25 cellular contexts compared by ENCODE assay signal in genomic region chr10:99905971-99906370, GRCh38.
DNase-seq lines count a peak whose midpoint lies in the region; ATAC-seq and TF ChIP-seq lines count a peak whose summit lies in the region.
"Had no signal": no experiment of that assay in that cellular context is flagged by ENCODE, and none has a peak within 500 bp of the region (broad histone marks: within the 10 kb centered on the region; RNA-seq: fewer than 3 reads in every experiment).

No MANE protein-coding gene starts in this region.

- intact Hi-C loops in mammary epithelial cell (cut with micrococcal nuclease) (loop anchor here (1.0 kb wide), 1 partner anchor 140 kb away; no protein-coding TSS in a partner anchor), upper lobe of right lung (cut with DNase I) (no loop called here)

- no TSS peak for BruUV-seq in mammary epithelial cell (replicated peaks; lab: Mats Ljungman, UMichigan)

- H2AFZ ChIP-seq in mammary epithelial cell (ENCODE audit: low read depth, low read length) = no peak overlapping the region

- H3K4me3 Mint-ChIP-seq in HFFc6 (no peak overlapping the region), neural crest cell (no peak overlapping the region), type B pancreatic cell (no peak overlapping the region)
- H3K4me3 Mint-ChIP-seq: activated B cell treated with CpG ODN at 0.5 μM for 24 hours; activated naive CD8-positive, alpha-beta T cell treated with anti-CD3 and anti-CD28 coated beads, Interleukin-2, amount 10 ng/mL, durations not matched to agents 7 days and 5 days; central memory CD8-positive, alpha-beta T cell; effector memory CD8-positive, alpha-beta T cell; natural killer cell treated with Interleukin-12 subunit alpha and Interleukin-12 subunit beta and Interleukin-15 and Interleukin-18, amount 100 ng/mL, for 72 hours had no signal

- peaks cover 39% of the 10 kb centered on the region for H3K36me3 ChIP-seq in mammary epithelial cell (ENCODE audit: insufficient read depth, low read length)
- H3K36me3 ChIP-seq in upper lobe of right lung = peaks cover 34% of the 10 kb centered on the region

- no peak for ATAC-seq in GM19397 (IDR thresholded peaks at IDR 0.05; ENCODE audit: unreplicated experiment)
- no peak for ATAC-seq in upper lobe of right lung
- ATAC-seq: effector memory CD8-positive, alpha-beta T cell; natural killer cell treated with Interleukin-12 subunit alpha and Interleukin-12 subunit beta and Interleukin-15 and Interleukin-18, amount 100 ng/mL, for 72 hours; stimulated activated naive CD8-positive, alpha-beta T cell treated with anti-CD3 and anti-CD28 coated beads, Interleukin-15, Interleukin-2, amounts not matched to agents 100 U/mL and 50 U/mL, for 24 hours had no signal

- H4K20me1 ChIP-seq in mammary epithelial cell (ENCODE audit: insufficient read depth, low read length) = no peaks in the 10 kb centered on the region
- H4K20me1 ChIP-seq: BLaER1 treated with 17β-estradiol and CSF1 and Interleukin-3, amounts not matched to agents 10 nM and 100 nM had no signal

- H3K4me1 Mint-ChIP-seq in HFFc6 (ENCODE audit: low read depth) (peaks cover 53% of the 10 kb centered on the region), neural crest cell (peaks cover 19% of the 10 kb centered on the region), type B pancreatic cell (ENCODE audit: unreplicated experiment) (no peaks in the 10 kb centered on the region)
- H3K4me1 Mint-ChIP-seq: activated B cell treated with CpG ODN at 0.5 μM for 24 hours; central memory CD8-positive, alpha-beta T cell had no signal

- H3K4me1 ChIP-seq in mammary epithelial cell (ENCODE audit: insufficient read depth, low read length) = peaks cover 28% of the 10 kb centered on the region
- H3K4me1 ChIP-seq in upper lobe of right lung = peaks cover 4% of the 10 kb centered on the region
- H3K4me1 ChIP-seq: HAP-1, vagina had no signal

- H3K4me2 ChIP-seq in mammary epithelial cell (ENCODE audit: insufficient read depth, low read depth, low read length) = no peak overlapping the region
- H3K4me2 ChIP-seq: BLaER1 treated with 17β-estradiol and CSF1 and Interleukin-3, amounts not matched to agents 10 nM and 100 nM had no signal

- H3K4me3 ChIP-seq in mammary epithelial cell (replicated peaks in 1 of 3; ENCODE audit: insufficient read depth in 1 of 3, low read depth in 2 of 3, low read length in 3 of 3) = no peak overlapping the region
- no peak overlapping the region for H3K4me3 ChIP-seq in upper lobe of right lung
- H3K4me3 ChIP-seq: BLaER1 treated with 17β-estradiol and CSF1 and Interleukin-3, amounts not matched to agents 10 nM and 100 nM; HAP-1; lung; mucosa of descending colon; SK-N-MC; vagina had no signal

- H3K27ac Mint-ChIP-seq in HFFc6 (peak overlapping the region; percentile 86), neural crest cell (ENCODE audit: unreplicated experiment) (peak overlapping the region; percentile 47), type B pancreatic cell (peak overlapping the region; percentile 28)
- H3K27ac Mint-ChIP-seq: activated B cell treated with CpG ODN at 0.5 μM for 24 hours; activated naive CD8-positive, alpha-beta T cell treated with anti-CD3 and anti-CD28 coated beads, Interleukin-2, amount 10 ng/mL, durations not matched to agents 7 days and 5 days; effector memory CD8-positive, alpha-beta T cell; natural killer cell treated with Interleukin-12 subunit alpha and Interleukin-12 subunit beta and Interleukin-15 and Interleukin-18, amount 100 ng/mL, for 72 hours had no signal

- dilution Hi-C loops in mammary epithelial cell (cut with HindIII; ENCODE audit: low sequenced_read_pairs) = no loop called here

- H3K27ac ChIP-seq in mammary epithelial cell (ENCODE audit: insufficient read depth, low read depth, low read length) (peak overlapping the region; percentile 79), upper lobe of right lung (no peak overlapping the region)
- H3K27ac ChIP-seq: BLaER1 treated with 17β-estradiol and CSF1 and Interleukin-3, amounts not matched to agents 10 nM and 100 nM; SK-N-MC; vagina had no signal

- WGBS in mammary epithelial cell (ENCODE audit: low coverage, missing lambda C conversion rate) = 85% methylated on average over 3 of the region's 3 CpGs

- CTCF ChIA-PET in mammary epithelial cell (lab: Charles Lee; ENCODE audit: low non-redundant PET) = interaction anchor here (0.5 to 1.1 kb wide), 3 partner anchors 36 to 138 kb away, joined by 3 to 6 read pairs (median 5); no protein-coding TSS in a partner anchor

- peaks cover 53% of the 10 kb centered on the region for H3K79me2 ChIP-seq in mammary epithelial cell (ENCODE audit: insufficient read depth, low read length)

- H3K27me3 Mint-ChIP-seq in HFFc6 (ENCODE audit: insufficient read depth) (no peaks in the 10 kb centered on the region; the same call in 1 of the 2 replicates), neural crest cell (ENCODE audit: low read depth) (no peaks in the 10 kb centered on the region), type B pancreatic cell (no peaks in the 10 kb centered on the region)
- H3K27me3 Mint-ChIP-seq: activated B cell treated with CpG ODN at 0.5 μM for 24 hours; activated naive CD8-positive, alpha-beta T cell treated with anti-CD3 and anti-CD28 coated beads, Interleukin-2, amount 10 ng/mL, durations not matched to agents 7 days and 5 days; central memory CD8-positive, alpha-beta T cell; effector memory CD8-positive, alpha-beta T cell; natural killer cell treated with Interleukin-12 subunit alpha and Interleukin-12 subunit beta and Interleukin-15 and Interleukin-18, amount 100 ng/mL, for 72 hours had no signal

- in situ Hi-C loops in mammary epithelial cell (cut with MboI; ENCODE audit: low sequenced_read_pairs in 2 of 2) = loop anchor here in 1 of 2 donors (5.0 to 10.0 kb wide), 2 partner anchors 141 to 279 kb away; partner anchors contain the start of gene ERLIN1

- no peaks in the 10 kb centered on the region for H3K9me3 Mint-ChIP-seq in HFFc6
- no peaks in the 10 kb centered on the region for H3K9me3 Mint-ChIP-seq in neural crest cell
- no peaks in the 10 kb centered on the region for H3K9me3 Mint-ChIP-seq in type B pancreatic cell
- H3K9me3 Mint-ChIP-seq: activated B cell treated with CpG ODN at 0.5 μM for 24 hours; activated naive CD8-positive, alpha-beta T cell treated with anti-CD3 and anti-CD28 coated beads, Interleukin-2, amount 10 ng/mL, durations not matched to agents 7 days and 5 days; central memory CD8-positive, alpha-beta T cell; effector memory CD8-positive, alpha-beta T cell; natural killer cell treated with Interleukin-12 subunit alpha and Interleukin-12 subunit beta and Interleukin-15 and Interleukin-18, amount 100 ng/mL, for 72 hours had no signal

- no peaks in the 10 kb centered on the region for H3K27me3 ChIP-seq in mammary epithelial cell (ENCODE audit: insufficient read depth, low read length)
- H3K27me3 ChIP-seq in upper lobe of right lung = no peaks in the 10 kb centered on the region
- H3K27me3 ChIP-seq: BLaER1 treated with 17β-estradiol and CSF1 and Interleukin-3, amounts not matched to agents 10 nM and 100 nM; vagina had no signal

- H3K36me3 Mint-ChIP-seq in HFFc6 (ENCODE audit: low read depth) (peaks cover 74% of the 10 kb centered on the region), neural crest cell (ENCODE audit: low read depth) (peaks cover 18% of the 10 kb centered on the region), type B pancreatic cell (peaks cover 22% of the 10 kb centered on the region)

- no peak for TF ChIP-seq CTCF in HFFc6 (IDR thresholded peaks at IDR 0.05)
- no peak for TF ChIP-seq CTCF in mammary epithelial cell (conservative IDR thresholded peaks at IDR 0.05 in 1 of 2, IDR thresholded peaks at IDR 0.05 in 1 of 2; ENCODE audit: extremely low read depth in 1 of 2, insufficient read depth in 1 of 2, low read depth in 1 of 2, low read length in 2 of 2)
- TF ChIP-seq CTCF in neural crest cell (conservative IDR thresholded peaks at IDR 0.05) = no peak
- TF ChIP-seq CTCF in type B pancreatic cell (conservative IDR thresholded peaks at IDR 0.05) = no peak
- no peak for TF ChIP-seq CTCF in upper lobe of right lung (IDR thresholded peaks at IDR 0.05)

- peak overlapping the region; percentile 60 for H3K9ac ChIP-seq in mammary epithelial cell (ENCODE audit: insufficient read depth, low read length)
- H3K9ac ChIP-seq: BLaER1 treated with 17β-estradiol and CSF1 and Interleukin-3, amounts not matched to agents 10 nM and 100 nM had no signal

- DNase-seq in HFFc6 (no peak), mammary epithelial cell (no peak), neural crest cell (ENCODE audit: low read depth, low spot score) (no peak), type B pancreatic cell (ENCODE audit: extremely low spot score, unreplicated experiment) (no peak), GOT3 (lab: John Stamatoyannopoulos, UW) (no peak), upper lobe of right lung (no peak)
- DNase-seq: activated B cell treated with CpG ODN at 0.5 μM for 24 hours; activated CD4-positive, alpha-beta T cell treated with anti-CD3 and anti-CD28 coated beads, Interleukin-2, amount 50 U/mL, for 1 hour; activated gamma-delta T cell treated with Interleukin-2 at 50 U/mL for 16 hours; activated naive CD8-positive, alpha-beta T cell treated with anti-CD3 and anti-CD28 coated beads, Interleukin-2, amount 10 ng/mL, durations not matched to agents 7 days and 5 days; activated T-cell treated with anti-CD3 and anti-CD28 coated beads, Interleukin-2, amount 50 U/mL, for 1 hour; DMS153; effector memory CD8-positive, alpha-beta T cell; NCI-H146; stimulated activated naive CD8-positive, alpha-beta T cell treated with anti-CD3 and anti-CD28 coated beads, Interleukin-15, Interleukin-2, amounts not matched to agents 100 U/mL and 50 U/mL, for 24 hours; T-helper 1 cell had no signal

- no peaks in the 10 kb centered on the region for H3K9me3 ChIP-seq in mammary epithelial cell (replicated peaks; ENCODE audit: insufficient read depth, low read length)
- H3K9me3 ChIP-seq in upper lobe of right lung = no peaks in the 10 kb centered on the region
- H3K9me3 ChIP-seq: BLaER1 treated with 17β-estradiol and CSF1 and Interleukin-3, amounts not matched to agents 10 nM and 100 nM; HAP-1; mucosa of descending colon; vagina had no signal

Comparison
In these comparisons a context has a peak if more than half of its experiments do, and no peak if none do; other contexts are left out.
1. H3K27ac Mint-ChIP-seq: peak in every context shown above with its lines; median percentile 86 in HFFc6; 47 in neural crest cell; 28 in type B pancreatic cell.